In the genomic region with DNA sequence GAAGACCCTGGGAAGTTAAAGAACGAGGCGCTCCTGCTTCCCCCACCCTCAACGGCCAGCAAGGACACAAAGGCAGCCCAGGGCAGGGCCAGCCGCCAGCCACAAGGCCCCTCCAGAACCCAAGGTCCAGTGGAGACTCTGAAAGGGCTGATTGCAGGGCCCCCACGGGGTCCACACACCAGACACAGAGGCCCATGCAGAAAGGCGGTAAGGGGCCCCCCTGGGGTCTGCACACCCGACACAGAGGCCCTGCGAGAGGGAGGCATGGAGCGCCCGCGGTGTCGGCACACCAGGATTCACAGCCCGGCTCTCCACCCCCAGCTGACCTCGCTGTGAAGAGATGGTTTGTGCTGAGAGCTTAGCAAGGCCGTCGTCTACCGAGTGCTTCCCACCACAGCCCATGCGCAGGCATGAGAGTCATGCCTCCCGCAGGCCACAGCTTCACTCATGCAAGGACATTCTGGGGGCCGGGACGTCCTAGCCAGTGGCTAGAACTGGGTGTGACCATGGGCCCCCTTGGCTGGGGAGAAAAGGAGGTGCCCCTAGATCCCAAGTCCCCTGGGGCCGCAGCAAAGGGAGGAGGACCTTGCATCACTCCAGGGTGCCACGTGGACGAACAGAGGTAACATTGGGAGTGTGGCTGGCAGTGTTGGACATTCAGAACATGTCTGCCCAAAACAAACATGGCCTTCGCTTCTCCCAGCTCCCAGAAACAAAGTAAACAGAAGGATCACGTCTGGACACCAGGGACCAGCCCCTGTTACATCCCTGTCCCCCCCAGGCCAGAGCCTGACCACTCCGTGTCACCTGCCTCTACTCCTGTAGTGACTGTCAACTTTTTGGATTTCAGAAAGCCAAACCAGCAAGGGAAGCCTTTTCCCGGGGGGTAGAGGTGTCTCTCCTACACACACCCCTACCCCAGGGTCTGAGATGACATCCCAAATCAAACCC, we compare ENCODE assay signal across 1 cellular context.
A peak's percentile ranks its signal among the peaks of the same experiment; 100 is the strongest.
TF ChIP-seq lines count a peak whose summit lies in the region.

No MANE protein-coding gene starts in this region.

TF ChIP-seq in HepG2, 621 proteins besides CTCF, POLR2A, EP300 and RAD21 (continued from another document):
- TF ChIP-seq, protein P1, sequence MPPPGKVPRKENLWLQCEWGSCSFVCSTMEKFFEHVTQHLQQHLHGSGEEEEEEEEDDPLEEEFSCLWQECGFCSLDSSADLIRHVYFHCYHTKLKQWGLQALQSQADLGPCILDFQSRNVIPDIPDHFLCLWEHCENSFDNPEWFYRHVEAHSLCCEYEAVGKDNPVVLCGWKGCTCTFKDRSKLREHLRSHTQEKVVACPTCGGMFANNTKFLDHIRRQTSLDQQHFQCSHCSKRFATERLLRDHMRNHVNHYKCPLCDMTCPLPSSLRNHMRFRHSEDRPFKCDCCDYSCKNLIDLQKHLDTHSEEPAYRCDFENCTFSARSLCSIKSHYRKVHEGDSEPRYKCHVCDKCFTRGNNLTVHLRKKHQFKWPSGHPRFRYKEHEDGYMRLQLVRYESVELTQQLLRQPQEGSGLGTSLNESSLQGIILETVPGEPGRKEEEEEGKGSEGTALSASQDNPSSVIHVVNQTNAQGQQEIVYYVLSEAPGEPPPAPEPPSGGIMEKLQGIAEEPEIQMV (CRISPR knock-in tag; IDR thresholded peaks at IDR 0.05; ENCODE audit: low read depth) = no peak
- TF ChIP-seq ZNF510 (CRISPR knock-in tag; IDR thresholded peaks at IDR 0.05; ENCODE audit: low read depth) = no peak
- no peak for TF ChIP-seq ZSCAN30 (CRISPR knock-in tag; IDR thresholded peaks at IDR 0.05)
- TF ChIP-seq SNAPC2 (CRISPR knock-in tag; IDR thresholded peaks at IDR 0.05) = no peak
- TF ChIP-seq, protein P2, sequence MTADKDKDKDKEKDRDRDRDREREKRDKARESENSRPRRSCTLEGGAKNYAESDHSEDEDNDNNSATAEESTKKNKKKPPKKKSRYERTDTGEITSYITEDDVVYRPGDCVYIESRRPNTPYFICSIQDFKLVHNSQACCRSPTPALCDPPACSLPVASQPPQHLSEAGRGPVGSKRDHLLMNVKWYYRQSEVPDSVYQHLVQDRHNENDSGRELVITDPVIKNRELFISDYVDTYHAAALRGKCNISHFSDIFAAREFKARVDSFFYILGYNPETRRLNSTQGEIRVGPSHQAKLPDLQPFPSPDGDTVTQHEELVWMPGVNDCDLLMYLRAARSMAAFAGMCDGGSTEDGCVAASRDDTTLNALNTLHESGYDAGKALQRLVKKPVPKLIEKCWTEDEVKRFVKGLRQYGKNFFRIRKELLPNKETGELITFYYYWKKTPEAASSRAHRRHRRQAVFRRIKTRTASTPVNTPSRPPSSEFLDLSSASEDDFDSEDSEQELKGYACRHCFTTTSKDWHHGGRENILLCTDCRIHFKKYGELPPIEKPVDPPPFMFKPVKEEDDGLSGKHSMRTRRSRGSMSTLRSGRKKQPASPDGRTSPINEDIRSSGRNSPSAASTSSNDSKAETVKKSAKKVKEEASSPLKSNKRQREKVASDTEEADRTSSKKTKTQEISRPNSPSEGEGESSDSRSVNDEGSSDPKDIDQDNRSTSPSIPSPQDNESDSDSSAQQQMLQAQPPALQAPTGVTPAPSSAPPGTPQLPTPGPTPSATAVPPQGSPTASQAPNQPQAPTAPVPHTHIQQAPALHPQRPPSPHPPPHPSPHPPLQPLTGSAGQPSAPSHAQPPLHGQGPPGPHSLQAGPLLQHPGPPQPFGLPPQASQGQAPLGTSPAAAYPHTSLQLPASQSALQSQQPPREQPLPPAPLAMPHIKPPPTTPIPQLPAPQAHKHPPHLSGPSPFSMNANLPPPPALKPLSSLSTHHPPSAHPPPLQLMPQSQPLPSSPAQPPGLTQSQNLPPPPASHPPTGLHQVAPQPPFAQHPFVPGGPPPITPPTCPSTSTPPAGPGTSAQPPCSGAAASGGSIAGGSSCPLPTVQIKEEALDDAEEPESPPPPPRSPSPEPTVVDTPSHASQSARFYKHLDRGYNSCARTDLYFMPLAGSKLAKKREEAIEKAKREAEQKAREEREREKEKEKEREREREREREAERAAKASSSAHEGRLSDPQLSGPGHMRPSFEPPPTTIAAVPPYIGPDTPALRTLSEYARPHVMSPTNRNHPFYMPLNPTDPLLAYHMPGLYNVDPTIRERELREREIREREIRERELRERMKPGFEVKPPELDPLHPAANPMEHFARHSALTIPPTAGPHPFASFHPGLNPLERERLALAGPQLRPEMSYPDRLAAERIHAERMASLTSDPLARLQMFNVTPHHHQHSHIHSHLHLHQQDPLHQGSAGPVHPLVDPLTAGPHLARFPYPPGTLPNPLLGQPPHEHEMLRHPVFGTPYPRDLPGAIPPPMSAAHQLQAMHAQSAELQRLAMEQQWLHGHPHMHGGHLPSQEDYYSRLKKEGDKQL (CRISPR knock-in tag; IDR thresholded peaks at IDR 0.05; ENCODE audit: low read depth) = 0 out of 2 replicates have a peak, but pooled peaks have one; percentile 31
- no peak for TF ChIP-seq ZFYVE20 (CRISPR knock-in tag; IDR thresholded peaks at IDR 0.05; ENCODE audit: borderline replicate concordance, low read depth)
- no peak for TF ChIP-seq AHR (CRISPR knock-in tag; IDR thresholded peaks at IDR 0.05)
- peak; percentile 84 for TF ChIP-seq KLF12 (CRISPR knock-in tag; IDR thresholded peaks at IDR 0.05; ENCODE audit: borderline replicate concordance)
- TF ChIP-seq ZKSCAN5 (CRISPR knock-in tag; IDR thresholded peaks at IDR 0.05) = no peak
- TF ChIP-seq, protein P3, sequence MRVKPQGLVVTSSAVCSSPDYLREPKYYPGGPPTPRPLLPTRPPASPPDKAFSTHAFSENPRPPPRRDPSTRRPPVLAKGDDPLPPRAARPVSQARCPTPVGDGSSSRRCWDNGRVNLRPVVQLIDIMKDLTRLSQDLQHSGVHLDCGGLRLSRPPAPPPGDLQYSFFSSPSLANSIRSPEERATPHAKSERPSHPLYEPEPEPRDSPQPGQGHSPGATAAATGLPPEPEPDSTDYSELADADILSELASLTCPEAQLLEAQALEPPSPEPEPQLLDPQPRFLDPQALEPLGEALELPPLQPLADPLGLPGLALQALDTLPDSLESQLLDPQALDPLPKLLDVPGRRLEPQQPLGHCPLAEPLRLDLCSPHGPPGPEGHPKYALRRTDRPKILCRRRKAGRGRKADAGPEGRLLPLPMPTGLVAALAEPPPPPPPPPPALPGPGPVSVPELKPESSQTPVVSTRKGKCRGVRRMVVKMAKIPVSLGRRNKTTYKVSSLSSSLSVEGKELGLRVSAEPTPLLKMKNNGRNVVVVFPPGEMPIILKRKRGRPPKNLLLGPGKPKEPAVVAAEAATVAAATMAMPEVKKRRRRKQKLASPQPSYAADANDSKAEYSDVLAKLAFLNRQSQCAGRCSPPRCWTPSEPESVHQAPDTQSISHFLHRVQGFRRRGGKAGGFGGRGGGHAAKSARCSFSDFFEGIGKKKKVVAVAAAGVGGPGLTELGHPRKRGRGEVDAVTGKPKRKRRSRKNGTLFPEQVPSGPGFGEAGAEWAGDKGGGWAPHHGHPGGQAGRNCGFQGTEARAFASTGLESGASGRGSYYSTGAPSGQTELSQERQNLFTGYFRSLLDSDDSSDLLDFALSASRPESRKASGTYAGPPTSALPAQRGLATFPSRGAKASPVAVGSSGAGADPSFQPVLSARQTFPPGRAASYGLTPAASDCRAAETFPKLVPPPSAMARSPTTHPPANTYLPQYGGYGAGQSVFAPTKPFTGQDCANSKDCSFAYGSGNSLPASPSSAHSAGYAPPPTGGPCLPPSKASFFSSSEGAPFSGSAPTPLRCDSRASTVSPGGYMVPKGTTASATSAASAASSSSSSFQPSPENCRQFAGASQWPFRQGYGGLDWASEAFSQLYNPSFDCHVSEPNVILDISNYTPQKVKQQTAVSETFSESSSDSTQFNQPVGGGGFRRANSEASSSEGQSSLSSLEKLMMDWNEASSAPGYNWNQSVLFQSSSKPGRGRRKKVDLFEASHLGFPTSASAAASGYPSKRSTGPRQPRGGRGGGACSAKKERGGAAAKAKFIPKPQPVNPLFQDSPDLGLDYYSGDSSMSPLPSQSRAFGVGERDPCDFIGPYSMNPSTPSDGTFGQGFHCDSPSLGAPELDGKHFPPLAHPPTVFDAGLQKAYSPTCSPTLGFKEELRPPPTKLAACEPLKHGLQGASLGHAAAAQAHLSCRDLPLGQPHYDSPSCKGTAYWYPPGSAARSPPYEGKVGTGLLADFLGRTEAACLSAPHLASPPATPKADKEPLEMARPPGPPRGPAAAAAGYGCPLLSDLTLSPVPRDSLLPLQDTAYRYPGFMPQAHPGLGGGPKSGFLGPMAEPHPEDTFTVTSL (CRISPR knock-in tag; IDR thresholded peaks at IDR 0.05; ENCODE audit: borderline replicate concordance) = no peak
- TF ChIP-seq HMG20A (CRISPR knock-in tag; IDR thresholded peaks at IDR 0.05; ENCODE audit: borderline replicate concordance) = peak; percentile 62; the same call in 1 of the 2 replicates
- peak; percentile 32; the same call in 1 of the 2 replicates for TF ChIP-seq SMAD3 (CRISPR knock-in tag; IDR thresholded peaks at IDR 0.05)
- 0 out of 2 replicates have a peak, but pooled peaks have one; percentile 44 for TF ChIP-seq ARNT2 (CRISPR knock-in tag; IDR thresholded peaks at IDR 0.05; ENCODE audit: low read depth)
- peak; percentile 57; the same call in 1 of the 2 replicates for TF ChIP-seq HDAC2 (CRISPR knock-in tag; IDR thresholded peaks at IDR 0.05)
- no peak for TF ChIP-seq DNMT3B (CRISPR knock-in tag; conservative IDR thresholded peaks at IDR 0.05)
- TF ChIP-seq KLF9 (CRISPR knock-in tag; IDR thresholded peaks at IDR 0.05; ENCODE audit: low read depth) = no peak
- TF ChIP-seq ZNF768 (CRISPR knock-in tag; IDR thresholded peaks at IDR 0.05) = no peak
- TF ChIP-seq XRCC5 (optimal IDR thresholded peaks at IDR 0.05; ENCODE audit: low read length) = no peak
- TF ChIP-seq, protein P4, sequence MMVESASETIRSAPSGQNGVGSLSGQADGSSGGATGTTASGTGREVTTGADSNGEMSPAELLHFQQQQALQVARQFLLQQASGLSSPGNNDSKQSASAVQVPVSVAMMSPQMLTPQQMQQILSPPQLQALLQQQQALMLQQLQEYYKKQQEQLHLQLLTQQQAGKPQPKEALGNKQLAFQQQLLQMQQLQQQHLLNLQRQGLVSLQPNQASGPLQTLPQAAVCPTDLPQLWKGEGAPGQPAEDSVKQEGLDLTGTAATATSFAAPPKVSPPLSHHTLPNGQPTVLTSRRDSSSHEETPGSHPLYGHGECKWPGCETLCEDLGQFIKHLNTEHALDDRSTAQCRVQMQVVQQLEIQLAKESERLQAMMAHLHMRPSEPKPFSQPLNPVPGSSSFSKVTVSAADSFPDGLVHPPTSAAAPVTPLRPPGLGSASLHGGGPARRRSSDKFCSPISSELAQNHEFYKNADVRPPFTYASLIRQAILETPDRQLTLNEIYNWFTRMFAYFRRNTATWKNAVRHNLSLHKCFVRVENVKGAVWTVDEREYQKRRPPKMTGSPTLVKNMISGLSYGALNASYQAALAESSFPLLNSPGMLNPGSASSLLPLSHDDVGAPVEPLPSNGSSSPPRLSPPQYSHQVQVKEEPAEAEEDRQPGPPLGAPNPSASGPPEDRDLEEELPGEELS (CRISPR knock-in tag; IDR thresholded peaks at IDR 0.05) = peak; percentile 63
- no peak for TF ChIP-seq NR2F2 (IDR thresholded peaks at IDR 0.05; ENCODE audit: borderline replicate concordance, low read depth)
- TF ChIP-seq, protein P5, sequence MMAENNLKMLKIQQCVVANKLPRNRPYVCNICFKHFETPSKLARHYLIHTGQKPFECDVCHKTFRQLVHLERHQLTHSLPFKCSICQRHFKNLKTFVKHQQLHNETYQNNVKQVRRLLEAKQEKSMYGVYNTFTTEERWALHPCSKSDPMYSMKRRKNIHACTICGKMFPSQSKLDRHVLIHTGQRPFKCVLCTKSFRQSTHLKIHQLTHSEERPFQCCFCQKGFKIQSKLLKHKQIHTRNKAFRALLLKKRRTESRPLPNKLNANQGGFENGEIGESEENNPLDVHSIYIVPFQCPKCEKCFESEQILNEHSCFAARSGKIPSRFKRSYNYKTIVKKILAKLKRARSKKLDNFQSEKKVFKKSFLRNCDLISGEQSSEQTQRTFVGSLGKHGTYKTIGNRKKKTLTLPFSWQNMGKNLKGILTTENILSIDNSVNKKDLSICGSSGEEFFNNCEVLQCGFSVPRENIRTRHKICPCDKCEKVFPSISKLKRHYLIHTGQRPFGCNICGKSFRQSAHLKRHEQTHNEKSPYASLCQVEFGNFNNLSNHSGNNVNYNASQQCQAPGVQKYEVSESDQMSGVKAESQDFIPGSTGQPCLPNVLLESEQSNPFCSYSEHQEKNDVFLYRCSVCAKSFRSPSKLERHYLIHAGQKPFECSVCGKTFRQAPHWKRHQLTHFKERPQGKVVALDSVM (CRISPR knock-in tag; IDR thresholded peaks at IDR 0.05) = no peak
- TF ChIP-seq CBX5 (CRISPR knock-in tag; IDR thresholded peaks at IDR 0.05; ENCODE audit: borderline replicate concordance) = no peak; the same call in 1 of the 2 replicates
- no peak for TF ChIP-seq ZNF12 (CRISPR knock-in tag; IDR thresholded peaks at IDR 0.05)
